In genomic region chr1:2240251-2241156, GRCh38 we compare ENCODE assay signal across 8 cellular contexts. TPM values are rescaled to one million over a fixed set of nuclear protein-coding genes. Genes with fewer than 3 reads are reported as not detected.
A peak's percentile ranks its signal among the peaks of the same experiment; 100 is the strongest.
DNase-seq lines count a peak whose midpoint lies in the region; FAIRE-seq and TF ChIP-seq lines count a peak whose summit lies in the region.

No MANE protein-coding gene starts in this region.

- H3K27me3 ChIP-seq in astrocyte (ENCODE audit: insufficient read depth, low read length) (no peaks in the 10 kb centered on the region), spleen (replicated peaks in 1 of 7) (no peaks in the 10 kb centered on the region)

- peak; percentile 59 for DNase-seq in KBM-7
- DNase-seq in astrocyte (ENCODE audit: low read depth): peak; percentile 66
- peak; percentile 54 for DNase-seq in islet precursor cell
- no peak for DNase-seq in spleen
- DNase-seq in OCI-M1 (lab: John Stamatoyannopoulos, UW): no peak
- no peak for DNase-seq in NCI-H2029 (lab: John Stamatoyannopoulos, UW)
- no peak for DNase-seq in activated CD8-positive, alpha-beta memory T cell treated with anti-CD3 and anti-CD28 coated beads, Interleukin-2, amount 50 U/mL, for 4 hours
- DNase-seq in DMS153 (lab: John Stamatoyannopoulos, UW): no peak

- no peak overlapping the region for H3K4me3 ChIP-seq in astrocyte (ENCODE audit: insufficient read depth, low read depth, low read length)
- H3K4me3 ChIP-seq in spleen: no peak overlapping the region

- intact Hi-C loops in spleen (cut with DNase I; ENCODE audit: low total_unique reads): no loop called here

- in situ Hi-C loops in KBM-7 (cut with MboI; ENCODE audit: low pct_unique_long_range_greater_than_20kb, low sequenced_read_pairs): no loop called here

- H3K4me1 Mint-ChIP-seq in astrocyte (ENCODE audit: low read depth, unreplicated experiment): peaks cover 24% of the 10 kb centered on the region

- H3K9ac ChIP-seq in astrocyte (ENCODE audit: low read length): peak overlapping the region; percentile 18

- 50 to 69% (median 59%) methylated on average over 24 to 30 of the region's 30 CpGs for WGBS in spleen, 5 donors

- no peak for TF ChIP-seq POLR2A in spleen (IDR thresholded peaks at IDR 0.05)

- H4K20me1 ChIP-seq in astrocyte (ENCODE audit: insufficient read depth, low read length): peaks cover 99% of the 10 kb centered on the region

- peak overlapping the region; percentile 27 for H3K27ac ChIP-seq in astrocyte (ENCODE audit: low read depth, low read length)
- peak overlapping the region in 5 of 8 donors; percentile 6 to 54 (median 38) for H3K27ac ChIP-seq in spleen

- H2AFZ ChIP-seq in astrocyte (ENCODE audit: low read depth, low read length): no peak overlapping the region

- H3K9me3 ChIP-seq in astrocyte (ENCODE audit: insufficient read depth, low read depth, low read length): no peaks in the 10 kb centered on the region
- H3K9me3 ChIP-seq in spleen: no peaks in the 10 kb centered on the region

- no peak overlapping the region for H3K4me3 Mint-ChIP-seq in astrocyte (ENCODE audit: unreplicated experiment)

- no peak for FAIRE-seq in astrocyte (lab: Jason Lieb, UNC)

- H3K36me3 ChIP-seq in astrocyte (ENCODE audit: insufficient read depth, low read length) (peaks cover 6% of the 10 kb centered on the region), spleen (peaks cover 0 to 31% (median 3%) of the 10 kb centered on the region in 6 donors)

- peak overlapping the region; percentile 24 for H3K27ac Mint-ChIP-seq in astrocyte (ENCODE audit: unreplicated experiment)

- peak overlapping the region; percentile 60 for H3K4me2 ChIP-seq in astrocyte (ENCODE audit: low read length)

- TF ChIP-seq CTCF in astrocyte (IDR thresholded peaks at IDR 0.05; ENCODE audit: insufficient read depth, low read depth, low read length) (no peak), spleen (IDR thresholded peaks at IDR 0.05 in 8 of 11, conservative IDR thresholded peaks at IDR 0.05 in 3 of 11) (no peak)

- H3K79me2 ChIP-seq in astrocyte (ENCODE audit: insufficient read depth, low read length): peaks cover 99% of the 10 kb centered on the region

- H3K9me3 Mint-ChIP-seq in astrocyte (ENCODE audit: unreplicated experiment): no peaks in the 10 kb centered on the region

- H3K27me3 Mint-ChIP-seq in astrocyte (ENCODE audit: low read depth, unreplicated experiment): no peaks in the 10 kb centered on the region

- H3K36me3 Mint-ChIP-seq in astrocyte (ENCODE audit: low read depth, unreplicated experiment): peaks cover 9% of the 10 kb centered on the region

- H3K4me1 ChIP-seq in astrocyte (ENCODE audit: insufficient read depth, low read length) (peaks cover 41% of the 10 kb centered on the region), spleen (peaks cover 63 to 98% (median 89%) of the 10 kb centered on the region in 6 donors)

RNA-seq across cellular contexts. Expression of gene SKI, which starts 12.4 kb away (rescaled TPM):
- total RNA-seq in astrocyte (63.4 and 66.2 TPM in 2 replicates), spleen (10 to 100 TPM; 47.4 to 100.0 (median 64.0) TPM)
- polyA plus RNA-seq in spleen: 10 to 100 TPM in 1 of 3 donors, 1 to 10 TPM in 2; 4.4 to 16.8 (median 6.5) TPM

RNA-seq across cellular contexts. Expression of gene FAAP20, which starts 45.9 kb away (rescaled TPM):
- total RNA-seq in astrocyte (114 and 124 TPM in 2 replicates), spleen (10 to 100 TPM; 20.6 to 64.0 (median 46.6) TPM)
- polyA plus RNA-seq in spleen: 100 to 1,000 TPM in 1 of 3 donors, 10 to 100 TPM in 2; 66.8 to 113 (median 94.1) TPM

Comparison
In these comparisons a context has a peak if more than half of its experiments do, and no peak if none do; other contexts are left out.
1. DNase-seq: peak in KBM-7 (single experiment), astrocyte (single experiment) and islet precursor cell (single experiment); none in spleen (single experiment), OCI-M1 (single experiment), NCI-H2029 (single experiment), activated CD8-positive, alpha-beta memory T cell treated with anti-CD3 and anti-CD28 coated beads, Interleukin-2, amount 50 U/mL, for 4 hours (single experiment) and DMS153 (single experiment).